ENCODE assay signal across 12 cellular contexts in the genomic region with DNA sequence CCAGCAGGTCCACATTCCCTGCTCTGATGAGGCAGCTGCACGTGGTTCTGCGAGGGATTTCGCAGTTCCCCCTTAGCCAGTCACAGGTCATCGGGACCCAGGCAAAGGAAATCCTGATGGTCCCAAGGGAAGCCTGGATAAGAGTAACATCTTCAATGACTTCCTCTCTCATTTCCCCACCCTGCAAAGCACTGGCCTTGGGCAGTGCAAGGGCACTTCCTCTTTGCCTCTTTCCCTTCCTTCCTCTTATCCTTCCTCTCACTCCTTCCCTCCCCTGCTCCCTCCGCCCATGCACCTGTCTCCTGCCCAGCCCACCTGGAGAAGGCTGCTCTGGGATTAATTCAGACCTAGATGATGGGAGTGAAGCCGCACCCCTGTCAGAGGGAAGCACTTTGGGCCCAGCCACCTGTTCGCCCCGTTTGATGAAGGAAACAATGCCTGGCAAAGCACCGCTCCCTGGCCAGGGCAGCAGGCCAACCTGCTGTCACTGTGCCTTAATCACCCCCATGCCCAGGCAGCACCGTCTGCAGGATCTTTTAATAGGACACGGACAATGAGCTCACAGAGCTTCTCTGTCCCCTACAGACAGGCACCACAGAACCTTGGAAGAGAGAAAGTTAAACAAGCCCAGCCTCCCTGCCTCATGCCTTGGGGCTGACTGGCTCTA.
DNase-seq lines count a peak whose midpoint lies in the region; ATAC-seq and TF ChIP-seq lines count a peak whose summit lies in the region.
"Had no signal": no experiment of that assay in that cellular context is flagged by ENCODE, and none has a peak within 500 bp of the region (broad histone marks: within the 10 kb centered on the region; RNA-seq: fewer than 3 reads in every experiment).

No MANE protein-coding gene starts in this region.

- TF ChIP-seq RAD21 in SK-N-SH (IDR thresholded peaks at IDR 0.05; ENCODE audit: low read length), result no peak

- POLR2A ChIA-PET in SK-N-SH (lab: Yijun Ruan, JAX), result no interaction called here

- ATAC-seq in SK-N-SH treated with all-trans-retinoic acid at 6 μM for 48 hours (peak; percentile 40), left cardiac atrium (peak; percentile 50 to 71), upper lobe of right lung (peak; percentile 54), GM21529 (IDR thresholded peaks at IDR 0.05; ENCODE audit: unreplicated experiment) (no peak), GM18498 (IDR thresholded peaks at IDR 0.05; ENCODE audit: unreplicated experiment) (no peak)

- no peaks in the 10 kb centered on the region for H3F3A ChIP-seq in SK-N-SH (replicated peaks; ENCODE audit: insufficient read depth)

- H3K9me3 ChIP-seq in SK-N-SH (no peaks in the 10 kb centered on the region), upper lobe of right lung (no peaks in the 10 kb centered on the region)

- TF ChIP-seq EP300 in SK-N-SH (IDR thresholded peaks at IDR 0.05; ENCODE audit: borderline replicate concordance in 1 of 2, low read depth in 1 of 2, low read length in 1 of 2), result no peak

- no peaks in the 10 kb centered on the region for H4K20me1 ChIP-seq in SK-N-SH (ENCODE audit: insufficient read depth)

- intact Hi-C loops in left cardiac atrium (cut with DNase I), result no loop called here
- intact Hi-C loops in upper lobe of right lung (cut with DNase I), result no loop called here

- no peak overlapping the region for H3K4me3 ChIP-seq in SK-N-SH (ENCODE audit: low read depth in 2 of 2, low read length in 1 of 2)
- H3K4me3 ChIP-seq in upper lobe of right lung, result no peak overlapping the region
- H3K4me3 ChIP-seq: lung had no signal

- no peak overlapping the region for H2AFZ ChIP-seq in SK-N-SH (ENCODE audit: low read depth)

- no peak overlapping the region for H3K4me2 ChIP-seq in SK-N-SH

- no peaks in the 10 kb centered on the region for H3K36me3 ChIP-seq in SK-N-SH (replicated peaks in 1 of 2; ENCODE audit: control insufficient read depth in 1 of 2, insufficient read depth in 2 of 2, low read length in 1 of 2)
- H3K36me3 ChIP-seq in upper lobe of right lung, result no peaks in the 10 kb centered on the region

- H3K27ac ChIP-seq in SK-N-SH (ENCODE audit: low read depth in 2 of 2, low read length in 1 of 2) (no peak overlapping the region), upper lobe of right lung (no peak overlapping the region)

- H3K4me1 ChIP-seq in SK-N-SH (ENCODE audit: control insufficient read depth in 1 of 2, insufficient read depth in 2 of 2, low read depth in 1 of 2, low read length in 1 of 2) (no peaks in the 10 kb centered on the region; a peak in 1 of 4 replicates), upper lobe of right lung (no peaks in the 10 kb centered on the region)

- 23% methylated on average over 8 of the region's 11 CpGs for WGBS in SK-N-SH (ENCODE audit: low lambda C conversion rate)

- TF ChIP-seq CTCF in SK-N-SH (IDR thresholded peaks at IDR 0.05) (no peak), upper lobe of right lung (IDR thresholded peaks at IDR 0.05) (no peak)

- no peaks in the 10 kb centered on the region for H3K79me2 ChIP-seq in SK-N-SH (ENCODE audit: insufficient read depth)

- CTCF ChIA-PET in SK-N-SH (lab: Yijun Ruan, JAX), result interaction anchor here (1.2 kb wide), 1 partner anchor 13 kb away, joined by 5 read pairs; no protein-coding TSS in a partner anchor

- H3K9me2 ChIP-seq in SK-N-SH, result no peaks in the 10 kb centered on the region

- H3K27me3 ChIP-seq in SK-N-SH (ENCODE audit: insufficient read depth) (peaks cover 25% of the 10 kb centered on the region; the same call in 1 of the 2 replicates), upper lobe of right lung (peaks cover 25% of the 10 kb centered on the region)

- no peak overlapping the region for H3K9ac ChIP-seq in SK-N-SH

- DNase-seq in SK-N-SH, result no peak
- peak; percentile 68 for DNase-seq in NCI-H524 treated with DMSO at 0.1 percent for 48 hours (lab: John Stamatoyannopoulos, UW)
- DNase-seq in left cardiac atrium, result no peak
- no peak for DNase-seq in upper lobe of right lung
- no peak for DNase-seq in NCI-H1694 treated with DMSO at 0.1 percent for 48 hours (lab: John Stamatoyannopoulos, UW)
- DNase-seq: activated CD4-positive, alpha-beta T cell treated with anti-CD3 and anti-CD28 coated beads, Interleukin-2, amount 50 U/mL, for 48 hours; activated naive CD8-positive, alpha-beta T cell treated with anti-CD3 and anti-CD28 coated beads, Interleukin-2, amount 10 ng/mL, durations not matched to agents 7 days and 5 days; activated T-cell treated with anti-CD3 and anti-CD28 coated beads, Interleukin-2, amount 50 U/mL, for 48 hours had no signal

TF ChIP-seq in SK-N-SH treated with all-trans-retinoic acid at 6 μM for 48 hours, 23 proteins besides CTCF, POLR2A, EP300 and RAD21:
- TF ChIP-seq, protein P1, sequence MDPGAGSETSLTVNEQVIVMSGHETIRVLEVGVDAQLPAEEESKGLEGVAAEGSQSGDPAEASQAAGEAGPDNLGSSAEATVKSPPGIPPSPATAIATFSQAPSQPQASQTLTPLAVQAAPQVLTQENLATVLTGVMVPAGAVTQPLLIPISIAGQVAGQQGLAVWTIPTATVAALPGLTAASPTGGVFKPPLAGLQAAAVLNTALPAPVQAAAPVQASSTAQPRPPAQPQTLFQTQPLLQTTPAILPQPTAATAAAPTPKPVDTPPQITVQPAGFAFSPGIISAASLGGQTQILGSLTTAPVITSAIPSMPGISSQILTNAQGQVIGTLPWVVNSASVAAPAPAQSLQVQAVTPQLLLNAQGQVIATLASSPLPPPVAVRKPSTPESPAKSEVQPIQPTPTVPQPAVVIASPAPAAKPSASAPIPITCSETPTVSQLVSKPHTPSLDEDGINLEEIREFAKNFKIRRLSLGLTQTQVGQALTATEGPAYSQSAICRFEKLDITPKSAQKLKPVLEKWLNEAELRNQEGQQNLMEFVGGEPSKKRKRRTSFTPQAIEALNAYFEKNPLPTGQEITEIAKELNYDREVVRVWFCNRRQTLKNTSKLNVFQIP (CRISPR knock-in tag; IDR thresholded peaks at IDR 0.05; ENCODE audit: borderline replicate concordance, low read depth), result no peak
- no peak for TF ChIP-seq ARNTL (CRISPR knock-in tag; IDR thresholded peaks at IDR 0.05; ENCODE audit: borderline replicate concordance, low read depth)
- TF ChIP-seq ESRRG (CRISPR knock-in tag; IDR thresholded peaks at IDR 0.05), result no peak

TF ChIP-seq in SK-N-SH, 30 proteins besides CTCF, POLR2A, EP300 and RAD21:
- TF ChIP-seq, protein P2, sequence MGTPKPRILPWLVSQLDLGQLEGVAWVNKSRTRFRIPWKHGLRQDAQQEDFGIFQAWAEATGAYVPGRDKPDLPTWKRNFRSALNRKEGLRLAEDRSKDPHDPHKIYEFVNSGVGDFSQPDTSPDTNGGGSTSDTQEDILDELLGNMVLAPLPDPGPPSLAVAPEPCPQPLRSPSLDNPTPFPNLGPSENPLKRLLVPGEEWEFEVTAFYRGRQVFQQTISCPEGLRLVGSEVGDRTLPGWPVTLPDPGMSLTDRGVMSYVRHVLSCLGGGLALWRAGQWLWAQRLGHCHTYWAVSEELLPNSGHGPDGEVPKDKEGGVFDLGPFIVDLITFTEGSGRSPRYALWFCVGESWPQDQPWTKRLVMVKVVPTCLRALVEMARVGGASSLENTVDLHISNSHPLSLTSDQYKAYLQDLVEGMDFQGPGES (IDR thresholded peaks at IDR 0.05; ENCODE audit: low read depth, low read length), result no peak
- TF ChIP-seq GATA2 (CRISPR knock-in tag; IDR thresholded peaks at IDR 0.05), result no peak
- TF ChIP-seq NFIC (IDR thresholded peaks at IDR 0.05; ENCODE audit: borderline replicate concordance), result no peak

Comparison
In these comparisons a context has a peak if more than half of its experiments do, and no peak if none do; other contexts are left out.
1. ATAC-seq: peak in SK-N-SH treated with all-trans-retinoic acid at 6 μM for 48 hours (single experiment), left cardiac atrium (2 of 2) and upper lobe of right lung (single experiment); none in GM21529 (single experiment) and GM18498 (single experiment).